In the genomic region with DNA sequence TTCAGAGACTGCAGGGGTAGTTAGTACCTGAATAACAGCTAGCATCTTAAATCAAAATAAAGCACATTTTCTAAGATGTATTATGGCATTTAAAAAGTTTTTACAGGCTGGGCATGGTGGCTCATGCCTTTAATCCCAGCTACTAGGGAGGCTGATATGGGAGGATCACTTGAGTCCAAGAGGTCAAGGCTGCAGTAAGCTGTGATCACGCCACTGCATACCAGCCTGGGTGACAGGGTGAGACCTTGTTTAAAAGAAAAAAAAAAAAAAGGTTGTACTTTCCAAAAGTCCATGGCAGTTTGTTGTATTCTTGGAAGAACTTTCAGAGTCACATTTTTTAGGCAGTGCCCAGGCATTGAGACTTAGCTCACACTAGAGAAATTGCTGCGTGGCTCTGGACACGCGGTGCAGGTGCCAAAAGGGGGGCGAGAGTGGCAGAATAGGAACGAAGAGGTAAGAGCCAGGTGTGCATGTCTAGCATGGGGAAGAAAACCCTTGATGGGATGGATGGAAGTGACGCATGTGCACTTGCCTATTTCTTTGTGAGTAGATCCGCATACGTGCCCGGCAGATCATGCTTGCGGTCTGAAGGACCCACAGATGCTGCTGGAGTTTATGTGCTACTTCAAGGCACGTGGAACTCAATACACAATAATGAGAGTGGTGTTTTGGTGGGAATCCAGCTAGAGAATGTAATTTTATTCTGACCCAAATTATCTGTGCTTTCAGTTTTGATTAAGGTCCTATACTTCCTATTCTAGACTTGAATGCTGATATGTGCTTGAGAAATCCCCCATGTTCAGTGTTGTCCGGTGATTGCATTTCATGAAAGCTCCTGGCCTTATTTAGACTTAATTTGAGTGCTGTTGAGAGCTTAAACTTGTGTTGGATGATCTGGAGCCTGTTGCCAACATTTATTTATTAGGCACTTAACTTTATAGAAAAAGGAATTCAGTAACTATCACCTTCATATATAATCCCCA, we compare ENCODE assay signal across 9 cellular contexts. TPM values are rescaled to one million over a fixed set of nuclear protein-coding genes. Genes with fewer than 3 reads are reported as not detected.
DNase-seq lines count a peak whose midpoint lies in the region; ATAC-seq lines count a peak whose summit lies in the region.
"Had no signal": no experiment of that assay in that cellular context is flagged by ENCODE, and none has a peak within 500 bp of the region (broad histone marks: within the 10 kb centered on the region; RNA-seq: fewer than 3 reads in every experiment).

No MANE protein-coding gene starts in this region.

- peaks cover 22% of the 10 kb centered on the region for H3K36me3 Mint-ChIP-seq in CD4-positive, CD25-positive, alpha-beta regulatory T cell
- peaks cover 33% of the 10 kb centered on the region for H3K36me3 Mint-ChIP-seq in central memory CD8-positive, alpha-beta T cell (ENCODE audit: insufficient read depth)

- peak overlapping the region; percentile 21 for H3K4me3 ChIP-seq in CD4-positive, CD25-positive, alpha-beta regulatory T cell (ENCODE audit: low read depth, low read length)
- H3K4me3 ChIP-seq in HAP-1: no peak overlapping the region

- ATAC-seq in CD4-positive, CD25-positive, alpha-beta regulatory T cell (ENCODE audit: low read depth in 2 of 2): peak in 1 of 2 donors; percentile 29
- peak; percentile 49 for ATAC-seq in GM18502 (IDR thresholded peaks at IDR 0.05; ENCODE audit: poor library complexity, unreplicated experiment)
- peak; percentile 52 for ATAC-seq in HG03354 (IDR thresholded peaks at IDR 0.05; ENCODE audit: poor library complexity, severe bottlenecking, unreplicated experiment)
- ATAC-seq in central memory CD8-positive, alpha-beta T cell (replicated peaks; ENCODE audit: extremely low read depth, poor library complexity, severe bottlenecking): peak; percentile 66
- ATAC-seq in GM18520 (IDR thresholded peaks at IDR 0.05; ENCODE audit: unreplicated experiment): no peak

- no peaks in the 10 kb centered on the region for H3K27me3 ChIP-seq in CD4-positive, CD25-positive, alpha-beta regulatory T cell (ENCODE audit: control insufficient read depth, insufficient read depth, low read length)
- no peaks in the 10 kb centered on the region for H3K27me3 ChIP-seq in HAP-1 (ENCODE audit: low read depth)

- H3K4me1 ChIP-seq in CD4-positive, CD25-positive, alpha-beta regulatory T cell (ENCODE audit: control insufficient read depth, insufficient read depth, low read length, poor library complexity, severe bottlenecking): peaks cover 26% of the 10 kb centered on the region
- H3K4me1 ChIP-seq in HAP-1: no peaks in the 10 kb centered on the region

- H3K4me3 Mint-ChIP-seq in CD4-positive, CD25-positive, alpha-beta regulatory T cell: peak overlapping the region in 3 of 4 donors; percentile 6 to 22 (median 11)
- peak overlapping the region; percentile 69 for H3K4me3 Mint-ChIP-seq in central memory CD8-positive, alpha-beta T cell

- peaks cover 26% of the 10 kb centered on the region for H3K36me3 ChIP-seq in CD4-positive, CD25-positive, alpha-beta regulatory T cell (ENCODE audit: control insufficient read depth, insufficient read depth, low read length)
- peaks cover 15% of the 10 kb centered on the region for H3K36me3 ChIP-seq in HAP-1 (replicated peaks)

- H3K27ac ChIP-seq in CD4-positive, CD25-positive, alpha-beta regulatory T cell (ENCODE audit: insufficient read depth, low read length, poor library complexity, severe bottlenecking): peak overlapping the region; percentile 3

- peak overlapping the region; percentile 26 to 88 (median 79) for H3K27ac Mint-ChIP-seq in CD4-positive, CD25-positive, alpha-beta regulatory T cell
- peak overlapping the region; percentile 83 for H3K27ac Mint-ChIP-seq in central memory CD8-positive, alpha-beta T cell (ENCODE audit: low read depth)

- no peaks in the 10 kb centered on the region for H3K27me3 Mint-ChIP-seq in CD4-positive, CD25-positive, alpha-beta regulatory T cell
- H3K27me3 Mint-ChIP-seq in central memory CD8-positive, alpha-beta T cell: no peaks in the 10 kb centered on the region

- H3K4me1 Mint-ChIP-seq in CD4-positive, CD25-positive, alpha-beta regulatory T cell: peaks cover 36 to 74% (median 58%) of the 10 kb centered on the region in 4 donors
- peaks cover 56% of the 10 kb centered on the region for H3K4me1 Mint-ChIP-seq in central memory CD8-positive, alpha-beta T cell

- no peaks in the 10 kb centered on the region for H3K9me3 Mint-ChIP-seq in CD4-positive, CD25-positive, alpha-beta regulatory T cell
- no peaks in the 10 kb centered on the region for H3K9me3 Mint-ChIP-seq in central memory CD8-positive, alpha-beta T cell

- DNase-seq in CD4-positive, CD25-positive, alpha-beta regulatory T cell: no peak
- no peak for DNase-seq in central memory CD8-positive, alpha-beta T cell (ENCODE audit: low spot score in 2 of 2)
- no peak for DNase-seq in activated effector memory CD4-positive, alpha-beta T cell treated with anti-CD3 and anti-CD28 coated beads, Interleukin-2, amount 50 U/mL, for 16 hours
- DNase-seq in HAP-1 (ENCODE audit: low spot score in 2 of 2) (no peak), foreskin melanocyte (no peak)
- DNase-seq: NCI-H524 treated with DMSO at 0.1 percent for 48 hours had no signal

- H3K9me3 ChIP-seq in CD4-positive, CD25-positive, alpha-beta regulatory T cell (ENCODE audit: control insufficient read depth in 2 of 2, low read length in 2 of 2): no peaks in the 10 kb centered on the region
- H3K9me3 ChIP-seq in HAP-1: no peaks in the 10 kb centered on the region

- in situ Hi-C loops in HAP-1 (cut with MboI; ENCODE audit: low sequenced_read_pairs): no loop called here

RNA-seq across cellular contexts. Expression of a gene that starts 11.9 kb away (rescaled TPM):
- 71.0 TPM for total RNA-seq in CD4-positive, CD25-positive, alpha-beta regulatory T cell
- 10 to 100 TPM; 36.6 to 48.2 (median 41.1) TPM for polyA plus RNA-seq in CD4-positive, CD25-positive, alpha-beta regulatory T cell

RNA-seq across cellular contexts. Expression of a gene that starts 15.0 kb away (rescaled TPM):
- total RNA-seq in CD4-positive, CD25-positive, alpha-beta regulatory T cell: 95.3 TPM
- polyA plus RNA-seq in CD4-positive, CD25-positive, alpha-beta regulatory T cell: 10 to 100 TPM; 79.0 to 87.6 (median 81.7) TPM

RNA-seq across cellular contexts. Expression of a gene that starts 37.2 kb away (rescaled TPM):
- 13.5 TPM for total RNA-seq in CD4-positive, CD25-positive, alpha-beta regulatory T cell
- polyA plus RNA-seq in CD4-positive, CD25-positive, alpha-beta regulatory T cell: 10 to 100 TPM; 16.3 to 22.6 (median 19.8) TPM
